In genomic region chr11:72249961-72250360, GRCh38 we compare ENCODE assay signal across 38 cellular contexts. TPM values are rescaled to one million over a fixed set of nuclear protein-coding genes. Genes with fewer than 3 reads are reported as not detected.
"Had no signal": no experiment of that assay in that cellular context is flagged by ENCODE, and none has a peak within 500 bp of the region (broad histone marks: within the 10 kb centered on the region; RNA-seq: fewer than 3 reads in every experiment).

No MANE protein-coding gene starts in this region.

- H3K36me3 ChIP-seq: MG63 had no signal

- H3K9ac ChIP-seq: KMS-11 had no signal

- DNase-seq: Karpas-422, Kasumi-1, KG1, MG63, MM.1S, MV-4-11, NCI-H1048, NCI-H1092, NCI-H1092 treated with DMSO at 0.1 percent for 48 hours, NCI-H1105, NCI-H1105 treated with DMSO at 0.1 percent for 48 hours, NCI-H1417, NCI-H1417 treated with DMSO at 0.1 percent for 48 hours, NCI-H1436, NCI-H1436 treated with DMSO at 0.1 percent for 48 hours, NCI-H146, NCI-H1694, NCI-H1694 treated with DMSO at 0.1 percent for 48 hours, NCI-H187, NCI-H187 treated with DMSO at 0.1 percent for 48 hours, NCI-H1930, NCI-H2029, NCI-H2029 treated with DMSO at 0.1 percent for 48 hours, NCI-H2081, NCI-H2081 treated with DMSO at 0.1 percent for 48 hours, NCI-H2107, NCI-H2171, NCI-H2171 treated with DMSO at 0.1 percent for 48 hours, NCI-H2227 treated with DMSO at 0.1 percent for 48 hours, NCI-H226, NCI-H345, NCI-H446, NCI-H446 treated with DMSO at 0.1 percent for 48 hours had no signal

- H3K27me3 ChIP-seq: MG63 had no signal

- H3K4me2 ChIP-seq: KMS-11 had no signal

- H3K4me3 ChIP-seq: MG63 had no signal

- H3K27ac ChIP-seq: KMS-11 had no signal

RNA-seq across cellular contexts. Expression of gene PHOX2A, which starts 6.0 kb away (rescaled TPM):
- total RNA-seq: LHCN-M2, M059J, MCF 10A, NCI-H460 had no signal

RNA-seq across cellular contexts. Expression of gene FOLR2, which starts 33.4 kb away (rescaled TPM):
- total RNA-seq: LHCN-M2, M059J, MCF 10A, NCI-H460 had no signal

RNA-seq across cellular contexts. Expression of gene FOLR1, which starts 58.0 kb away (rescaled TPM):
- total RNA-seq: NCI-H460 had no signal
